Comparison of ENCODE assay signal across 9 cellular contexts in the genomic region with DNA sequence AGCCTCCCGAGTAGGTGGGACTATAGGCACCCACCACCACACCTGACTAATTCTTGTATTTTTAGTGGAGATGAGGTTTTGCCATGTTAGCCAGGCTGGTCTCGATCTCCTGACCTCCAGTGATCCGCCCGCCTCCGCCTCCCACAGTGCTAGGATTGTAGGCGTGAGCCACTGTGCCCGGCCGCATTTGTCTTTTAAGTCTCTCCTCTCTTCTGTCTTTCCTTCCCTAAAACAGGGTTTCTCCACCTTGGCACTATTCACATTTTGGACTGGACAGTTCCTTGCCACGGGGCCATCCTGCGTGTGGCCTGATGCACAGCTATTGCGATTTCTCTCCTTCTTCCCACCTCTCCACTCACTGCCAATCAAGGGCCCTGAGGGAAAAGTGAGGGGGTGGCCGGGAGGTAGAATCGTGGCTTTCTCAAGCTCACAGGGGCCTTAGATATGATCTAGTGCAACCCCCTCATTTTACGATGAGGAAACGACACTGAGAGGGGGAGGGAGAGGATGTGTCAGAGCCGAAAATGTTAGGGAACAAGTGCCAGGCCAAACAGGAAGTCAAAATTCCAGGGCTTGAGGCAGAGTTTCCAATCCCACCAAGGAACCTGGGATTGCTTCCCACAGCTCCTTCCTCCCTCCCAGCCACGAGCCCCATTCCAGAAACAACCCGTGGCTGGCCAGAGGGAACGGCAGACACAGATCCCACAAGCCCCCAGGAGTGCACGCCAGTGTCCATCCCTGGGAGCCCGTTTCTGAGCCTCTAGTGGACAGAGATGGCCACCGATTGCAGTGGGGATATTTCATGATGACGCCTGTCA. TPM values are rescaled to one million over a fixed set of nuclear protein-coding genes. Genes with fewer than 3 reads are reported as not detected.
DNase-seq lines count a peak whose midpoint lies in the region; ATAC-seq and TF ChIP-seq lines count a peak whose summit lies in the region.
"Had no signal": no experiment of that assay in that cellular context is flagged by ENCODE, and none has a peak within 500 bp of the region (broad histone marks: within the 10 kb centered on the region; RNA-seq: fewer than 3 reads in every experiment).

No MANE protein-coding gene starts in this region.

- H3K36me3 ChIP-seq in adrenal gland (replicated peaks in 1 of 2): no peaks in the 10 kb centered on the region

- DNase-seq in CD1c-positive myeloid dendritic cell (ENCODE audit: extremely low spot score) (peak; percentile 88), adrenal gland (peak in 3 of 7 donors; percentile 20 to 58 (median 26)), left ventricle myocardium superior (no peak), skeletal muscle cell (ENCODE audit: low read depth) (peak; percentile 52), foreskin keratinocyte (no peak), NCI-H524 (lab: John Stamatoyannopoulos, UW) (no peak)
- no peak for DNase-seq in activated naive CD4-positive, alpha-beta T cell treated with Interleukin-2 at 50 U/mL for 16 hours
- DNase-seq: NCI-H2107 had no signal

- H3K27me3 ChIP-seq in adrenal gland (no peaks in the 10 kb centered on the region), foreskin keratinocyte (peaks cover under 1% of the 10 kb centered on the region)

- no peak for TF ChIP-seq POLR2A in adrenal gland (IDR thresholded peaks at IDR 0.05)

- H3K27ac ChIP-seq in adrenal gland: peak overlapping the region in 4 of 5 donors; percentile 19 to 83 (median 62)
- no peak overlapping the region for H3K27ac ChIP-seq in foreskin keratinocyte

- no peaks in the 10 kb centered on the region for H3K9me3 ChIP-seq in adrenal gland (replicated peaks in 1 of 3)

- peak; percentile 35 for ATAC-seq in left ventricle myocardium superior
- ATAC-seq in GM18861 (IDR thresholded peaks at IDR 0.05; ENCODE audit: unreplicated experiment): no peak
- no peak for ATAC-seq in foreskin keratinocyte

- intact Hi-C loops in adrenal gland (cut with DNase I): no loop called here
- intact Hi-C loops in left ventricle myocardium superior (cut with micrococcal nuclease): loop anchor here (10.0 kb wide), 1 partner anchor 105 kb away; a partner anchor contains a TSS

- H3K4me3 ChIP-seq in adrenal gland (no peak overlapping the region), skeletal muscle cell (ENCODE audit: low read depth, low read length) (no peak overlapping the region)

- TF ChIP-seq CTCF in adrenal gland (IDR thresholded peaks at IDR 0.05) (no peak), foreskin keratinocyte (conservative IDR thresholded peaks at IDR 0.05) (no peak)

- H3K4me1 ChIP-seq in adrenal gland (replicated peaks in 1 of 2) (peaks cover 0 to 17% of the 10 kb centered on the region in 2 donors), foreskin keratinocyte (no peaks in the 10 kb centered on the region)

- 47 to 60% (median 51%) methylated on average over 22 to 23 of the region's 23 CpGs for WGBS in adrenal gland, 4 donors

RNA-seq across cellular contexts. Expression of a gene that starts 21.2 kb away (rescaled TPM):
- total RNA-seq in adrenal gland: 1 to 10 TPM in 2 of 8 donors, not detected in 6; 1.7 to 3.1 TPM
- 1 to 10 TPM in 1 of 3 donors, not detected in 2; 1.5 TPM for polyA plus RNA-seq in adrenal gland
- not detected for total RNA-seq in left ventricle myocardium superior
- total RNA-seq in foreskin keratinocyte: not detected in 2 replicates
- polyA plus RNA-seq in foreskin keratinocyte: not detected in 2 replicates

Comparison
In these comparisons a context has a peak if more than half of its experiments do, and no peak if none do; other contexts are left out.
1. DNase-seq: peak in CD1c-positive myeloid dendritic cell (single experiment) and skeletal muscle cell (single experiment); none in left ventricle myocardium superior (single experiment), activated naive CD4-positive, alpha-beta T cell treated with Interleukin-2 at 50 U/mL for 16 hours (single experiment), foreskin keratinocyte (0 of 2) and NCI-H524 (0 of 2).